34 cellular contexts compared by ENCODE assay signal in the genomic region with DNA sequence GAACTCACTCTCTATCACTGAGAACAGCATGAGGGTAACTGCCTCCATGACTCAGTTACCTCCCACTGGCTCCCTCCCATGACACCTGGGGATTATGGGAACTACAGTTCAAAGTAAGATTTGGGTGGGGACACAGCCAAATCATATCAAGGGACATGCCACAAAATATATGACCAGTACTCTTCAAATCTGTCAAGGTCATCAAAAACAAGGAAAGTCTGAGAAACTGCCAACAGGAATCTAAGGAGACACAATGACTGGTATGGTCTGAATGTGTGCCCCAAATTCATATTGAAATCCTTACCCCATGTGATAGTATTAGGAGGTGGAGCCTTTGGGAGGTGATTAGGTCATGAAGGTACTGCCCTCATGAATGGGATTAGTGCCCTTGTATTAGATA.
DNase-seq lines count a peak whose midpoint lies in the region; ATAC-seq, FAIRE-seq and TF ChIP-seq lines count a peak whose summit lies in the region.
"Had no signal": no experiment of that assay in that cellular context is flagged by ENCODE, and none has a peak within 500 bp of the region (broad histone marks: within the 10 kb centered on the region; RNA-seq: fewer than 3 reads in every experiment).

No MANE protein-coding gene starts in this region.

- no peak overlapping the region for H2AFZ ChIP-seq in HepG2 (ENCODE audit: low read length)
- H2AFZ ChIP-seq in IMR-90 (replicated peaks; ENCODE audit: low read length, poor library complexity): no peak overlapping the region
- no peak overlapping the region for H2AFZ ChIP-seq in K562 (ENCODE audit: low read depth, low read length)

- no peak overlapping the region for H2BK5ac ChIP-seq in IMR-90 (ENCODE audit: low read depth, low read length, poor library complexity, severe bottlenecking)

- intact Hi-C loops in HepG2 (cut with micrococcal nuclease; ENCODE audit: unreplicated experiment): no loop called here
- intact Hi-C loops in right lobe of liver (cut with DNase I): no loop called here
- intact Hi-C loops in IMR-90 (cut with micrococcal nuclease): loop anchor here (10.0 kb wide), 1 partner anchor 432 kb away; no protein-coding TSS in a partner anchor
- intact Hi-C loops in K562 (cut with micrococcal nuclease): no loop called here
- intact Hi-C loops in uterus (cut with DNase I; ENCODE audit: low total_unique reads): no loop called here

- no peak overlapping the region for H4K5ac ChIP-seq in IMR-90 (ENCODE audit: low read depth, low read length)

- H3K9ac ChIP-seq in HepG2 (ENCODE audit: insufficient read depth, low read depth, low read length) (no peak overlapping the region), IMR-90 (ENCODE audit: low read depth, low read length) (no peak overlapping the region), K562 (ENCODE audit: insufficient read depth in 1 of 2, low read depth in 2 of 2, low read length in 2 of 2) (no peak overlapping the region)
- H3K9ac ChIP-seq: BLaER1; BLaER1 treated with 17β-estradiol and CSF1 and Interleukin-3, amounts not matched to agents 10 nM and 100 nM had no signal

- H3K23ac ChIP-seq in IMR-90 (ENCODE audit: low read depth, low read length): no peak overlapping the region

- H3K9me1 ChIP-seq in IMR-90 (ENCODE audit: insufficient read depth, low read length) (no peaks in the 10 kb centered on the region), K562 (ENCODE audit: control insufficient read depth, insufficient read depth, low read length) (no peaks in the 10 kb centered on the region)

- in situ Hi-C loops in HepG2 (cut with HindIII; ENCODE audit: extremely low pct_ligation_motif_present, low pct_unique_long_range_greater_than_20kb) (no loop called here), IMR-90 (cut with MboI; ENCODE audit: low sequenced_read_pairs) (no loop called here), K562 (cut with MboI) (no loop called here)

- ATAC-seq in HepG2 (no peak), right lobe of liver (no peak), A549 (no peak), IMR-90 (ENCODE audit: low read depth) (no peak), K562 (no peak), HG03045 (IDR thresholded peaks at IDR 0.05; ENCODE audit: unreplicated experiment) (no peak), HG02973 (IDR thresholded peaks at IDR 0.05; ENCODE audit: unreplicated experiment) (no peak)
- ATAC-seq: CD8-positive, alpha-beta T cell had no signal

- dilution Hi-C loops in IMR-90 (cut with HindIII; ENCODE audit: low sequenced_read_pairs, unreplicated experiment): no loop called here

- TF ChIP-seq CTCF in HepG2 (CRISPR knock-in tag; IDR thresholded peaks at IDR 0.05) (no peak), right lobe of liver (IDR thresholded peaks at IDR 0.05) (no peak), A549 (IDR thresholded peaks at IDR 0.05) (no peak), IMR-90 (conservative IDR thresholded peaks at IDR 0.05; ENCODE audit: low read depth, low read length) (no peak), K562 (IDR thresholded peaks at IDR 0.05 in 2 of 3, conservative IDR thresholded peaks at IDR 0.05 in 1 of 3; ENCODE audit: insufficient read depth in 2 of 3, low read depth in 1 of 3, low read length in 3 of 3) (no peak), uterus (IDR thresholded peaks at IDR 0.05) (no peak)

- no peak overlapping the region for H3K14ac ChIP-seq in IMR-90 (replicated peaks; ENCODE audit: low read depth, low read length)

- CTCF ChIA-PET in HepG2 (lab: Yijun Ruan, JAX; ENCODE audit: low intra/inter-chr PET ratio, low total read pairs) (no interaction called here), A549 (lab: Yijun Ruan, JAX) (no interaction called here), IMR-90 (lab: Yijun Ruan, JAX) (no interaction called here), K562 (lab: Yijun Ruan, JAX; ENCODE audit: low intra/inter-chr PET ratio) (interaction anchor here (0.5 kb wide), 1 partner anchor 1247 kb away, joined by 8 read pairs; no protein-coding TSS in a partner anchor)

- H4K8ac ChIP-seq in IMR-90 (ENCODE audit: low read depth in 2 of 2, low read length in 2 of 2): no peak overlapping the region

- DNase-seq in HepG2 (ENCODE audit: low spot score): no peak
- no peak for DNase-seq in right lobe of liver
- DNase-seq in A549 (ENCODE audit: low read depth in 1 of 2, low spot score in 1 of 2): no peak
- no peak for DNase-seq in IMR-90
- DNase-seq in K562 (ENCODE audit: extremely low read depth in 1 of 4, low spot score in 3 of 4): no peak
- no peak for DNase-seq in uterus
- DNase-seq: 8988T; ACHN; AML-193; BE2C; C1 segment of cervical spinal cord; Caco-2; Calu3; CD4-positive, alpha-beta memory T cell; CD4-positive, alpha-beta T cell; CD4-positive, CD25-positive, alpha-beta regulatory T cell; CD8-positive, alpha-beta memory T cell; CD8-positive, alpha-beta T cell; COR-L47; DMS 273 treated with DMSO at 0.1 percent for 48 hours; DMS153; DMS53; DMS79; DMS79 treated with DMSO at 0.1 percent for 48 hours; DND-41; EL had no signal

- H4K20me1 ChIP-seq in HepG2 (ENCODE audit: insufficient read depth, low read length): no peaks in the 10 kb centered on the region
- no peaks in the 10 kb centered on the region for H4K20me1 ChIP-seq in IMR-90 (ENCODE audit: insufficient read depth, low read length)
- H4K20me1 ChIP-seq in K562 (replicated peaks; ENCODE audit: control insufficient read depth, insufficient read depth, low read length): no peaks in the 10 kb centered on the region
- H4K20me1 ChIP-seq: BLaER1; BLaER1 treated with 17β-estradiol and CSF1 and Interleukin-3, amounts not matched to agents 10 nM and 100 nM had no signal

- H3K9me3 ChIP-seq in HepG2 (ENCODE audit: low read length) (no peaks in the 10 kb centered on the region), right lobe of liver (no peaks in the 10 kb centered on the region), A549 (no peaks in the 10 kb centered on the region), IMR-90 (ENCODE audit: control insufficient read depth, insufficient read depth, low read length) (no peaks in the 10 kb centered on the region), K562 (replicated peaks; ENCODE audit: control insufficient read depth, insufficient read depth, low read depth, low read length) (no peaks in the 10 kb centered on the region), uterus (no peaks in the 10 kb centered on the region)
- H3K9me3 ChIP-seq: BE2C, BLaER1, Caco-2 had no signal

- H3K4me3 ChIP-seq in HepG2 (replicated peaks in 1 of 3; ENCODE audit: insufficient read depth in 1 of 3, low read depth in 2 of 3, low read length in 3 of 3): no peak overlapping the region
- no peak overlapping the region for H3K4me3 ChIP-seq in right lobe of liver
- H3K4me3 ChIP-seq in A549: no peak overlapping the region
- no peak overlapping the region for H3K4me3 ChIP-seq in IMR-90 (ENCODE audit: insufficient read depth, low read depth, low read length)
- H3K4me3 ChIP-seq in K562: no peak overlapping the region
- H3K4me3 ChIP-seq in uterus: no peak overlapping the region
- H3K4me3 ChIP-seq: BLaER1; BLaER1 treated with 17β-estradiol and CSF1 and Interleukin-3, amounts not matched to agents 10 nM and 100 nM had no signal

- H2AK9ac ChIP-seq in IMR-90 (replicated peaks; ENCODE audit: low read depth, low read length, poor library complexity): no peak overlapping the region

- H3K4ac ChIP-seq in IMR-90 (ENCODE audit: low read depth, low read length): no peak overlapping the region

- TF ChIP-seq POLR2A in HepG2 (IDR thresholded peaks at IDR 0.05; ENCODE audit: insufficient read depth in 1 of 2, low read depth in 2 of 2, low read length in 2 of 2) (no peak), right lobe of liver (IDR thresholded peaks at IDR 0.05) (no peak), A549 (IDR thresholded peaks at IDR 0.05; ENCODE audit: low read length) (no peak), IMR-90 (IDR thresholded peaks at IDR 0.05; ENCODE audit: low read depth, low read length) (no peak), K562 (conservative IDR thresholded peaks at IDR 0.05) (no peak), uterus (IDR thresholded peaks at IDR 0.05) (no peak)

- no peaks in the 10 kb centered on the region for H3K79me1 ChIP-seq in IMR-90 (ENCODE audit: low read depth in 1 of 2, low read length in 2 of 2)

- H4K91ac ChIP-seq in IMR-90 (ENCODE audit: insufficient read depth, low read depth, low read length): no peak overlapping the region

- no peak overlapping the region for H3K56ac ChIP-seq in IMR-90 (ENCODE audit: extremely low read depth, insufficient read depth, low read length)

- no peak overlapping the region for H2BK15ac ChIP-seq in IMR-90 (ENCODE audit: low read depth, low read length)

- TF ChIP-seq RAD21 in HepG2 (CRISPR knock-in tag; IDR thresholded peaks at IDR 0.05) (no peak), A549 (conservative IDR thresholded peaks at IDR 0.05 in 1 of 2, IDR thresholded peaks at IDR 0.05 in 1 of 2) (no peak), IMR-90 (IDR thresholded peaks at IDR 0.05; ENCODE audit: low read length) (no peak), K562 (CRISPR knock-in tag; conservative IDR thresholded peaks at IDR 0.05 in 1 of 2, IDR thresholded peaks at IDR 0.05 in 1 of 2) (no peak)

- FAIRE-seq in HepG2 (lab: Jason Lieb, UNC): no peak
- FAIRE-seq in A549 (lab: Jason Lieb, UNC): no peak
- FAIRE-seq in K562 (lab: Jason Lieb, UNC): no peak
- FAIRE-seq: A204.1, D721Med had no signal

- H3K4me2 ChIP-seq in HepG2 (ENCODE audit: low read depth, low read length) (no peak overlapping the region), A549 (no peak overlapping the region), IMR-90 (ENCODE audit: low read depth, low read length) (no peak overlapping the region), K562 (ENCODE audit: insufficient read depth, low read length) (no peak overlapping the region)
- H3K4me2 ChIP-seq: BLaER1; BLaER1 treated with 17β-estradiol and CSF1 and Interleukin-3, amounts not matched to agents 10 nM and 100 nM had no signal

- H3K27me3 ChIP-seq in HepG2 (ENCODE audit: control insufficient read depth in 1 of 2, insufficient read depth in 2 of 2, low read length in 2 of 2) (no peaks in the 10 kb centered on the region), right lobe of liver (no peaks in the 10 kb centered on the region), IMR-90 (ENCODE audit: control insufficient read depth, insufficient read depth, low read length) (no peaks in the 10 kb centered on the region), K562 (ENCODE audit: control insufficient read depth in 2 of 2, insufficient read depth in 2 of 2, low read length in 2 of 2) (no peaks in the 10 kb centered on the region), uterus (no peaks in the 10 kb centered on the region)
- H3K27me3 ChIP-seq: BE2C; BLaER1; BLaER1 treated with 17β-estradiol and CSF1 and Interleukin-3, amounts not matched to agents 10 nM and 100 nM had no signal

- H2BK20ac ChIP-seq in IMR-90 (ENCODE audit: low read depth, low read length): no peak overlapping the region

- H3K27ac ChIP-seq in HepG2 (ENCODE audit: extremely low read length, insufficient read depth, low read length): no peak overlapping the region
- H3K27ac ChIP-seq in right lobe of liver: no peak overlapping the region
- no peak overlapping the region for H3K27ac ChIP-seq in A549
- no peak overlapping the region for H3K27ac ChIP-seq in IMR-90 (ENCODE audit: insufficient read depth, low read length)
- H3K27ac ChIP-seq in K562 (ENCODE audit: extremely low read depth, low read depth, low read length): no peak overlapping the region
- H3K27ac ChIP-seq in uterus: no peak overlapping the region
- H3K27ac ChIP-seq: 22Rv1; BLaER1; BLaER1 treated with 17β-estradiol and CSF1 and Interleukin-3, amounts not matched to agents 10 nM and 100 nM; C4-2B had no signal

- no peak overlapping the region for H3K18ac ChIP-seq in IMR-90 (ENCODE audit: low read depth, low read length)

- BruUV-seq in HepG2 (replicated peaks; lab: Mats Ljungman, UMichigan) (no TSS peak), IMR-90 (replicated peaks; lab: Mats Ljungman, UMichigan) (no TSS peak), K562 (replicated peaks; lab: Mats Ljungman, UMichigan) (no TSS peak)

- no peak overlapping the region for H2AK5ac ChIP-seq in IMR-90 (ENCODE audit: low read depth, low read length)

- H2BK120ac ChIP-seq in IMR-90 (ENCODE audit: low read depth, low read length): no peak overlapping the region

- H3K4me1 ChIP-seq in HepG2 (ENCODE audit: insufficient read depth, low read length) (no peaks in the 10 kb centered on the region), right lobe of liver (no peaks in the 10 kb centered on the region), A549 (no peaks in the 10 kb centered on the region), IMR-90 (ENCODE audit: control insufficient read depth, insufficient read depth, low read length) (no peaks in the 10 kb centered on the region), K562 (replicated peaks in 1 of 2; ENCODE audit: control insufficient read depth in 2 of 2, insufficient read depth in 2 of 2, low read length in 2 of 2) (no peaks in the 10 kb centered on the region), uterus (no peaks in the 10 kb centered on the region)
- H3K4me1 ChIP-seq: BE2C; BLaER1; BLaER1 treated with 17β-estradiol and CSF1 and Interleukin-3, amounts not matched to agents 10 nM and 100 nM; Caco-2 had no signal

- POLR2A ChIA-PET in HepG2 (lab: Yijun Ruan, JAX) (no interaction called here), A549 (lab: Yijun Ruan, JAX) (no interaction called here), IMR-90 (lab: Charles Lee; ENCODE audit: unreplicated experiment) (no interaction called here), K562 (lab: Yijun Ruan, JAX) (no interaction called here)

- no peaks in the 10 kb centered on the region for H3K36me3 ChIP-seq in HepG2 (replicated peaks in 1 of 2; ENCODE audit: control insufficient read depth in 1 of 2, insufficient read depth in 2 of 2, low read length in 2 of 2)
- H3K36me3 ChIP-seq in right lobe of liver: no peaks in the 10 kb centered on the region
- no peaks in the 10 kb centered on the region for H3K36me3 ChIP-seq in IMR-90 (ENCODE audit: control insufficient read depth, insufficient read depth, low read length)
- no peaks in the 10 kb centered on the region for H3K36me3 ChIP-seq in K562 (ENCODE audit: control insufficient read depth, insufficient read depth, low read length)
- H3K36me3 ChIP-seq in uterus: no peaks in the 10 kb centered on the region
- H3K36me3 ChIP-seq: BE2C; BLaER1; BLaER1 treated with 17β-estradiol and CSF1 and Interleukin-3, amounts not matched to agents 10 nM and 100 nM had no signal

- TF ChIP-seq EP300 in HepG2 (IDR thresholded peaks at IDR 0.05; ENCODE audit: low read depth in 2 of 2, low read length in 2 of 2): no peak
- TF ChIP-seq EP300 in HepG2 (CRISPR knock-in tag; IDR thresholded peaks at IDR 0.05; ENCODE audit: borderline replicate concordance): no peak
- TF ChIP-seq EP300 in A549 (IDR thresholded peaks at IDR 0.05): no peak
- TF ChIP-seq EP300 in K562 (IDR thresholded peaks at IDR 0.05; ENCODE audit: low read length): no peak

- H3K79me2 ChIP-seq in HepG2 (ENCODE audit: insufficient read depth, low read length) (no peaks in the 10 kb centered on the region), K562 (ENCODE audit: control insufficient read depth, insufficient read depth, low read length) (no peaks in the 10 kb centered on the region)
